23 cellular contexts compared by ENCODE assay signal in the genomic region with DNA sequence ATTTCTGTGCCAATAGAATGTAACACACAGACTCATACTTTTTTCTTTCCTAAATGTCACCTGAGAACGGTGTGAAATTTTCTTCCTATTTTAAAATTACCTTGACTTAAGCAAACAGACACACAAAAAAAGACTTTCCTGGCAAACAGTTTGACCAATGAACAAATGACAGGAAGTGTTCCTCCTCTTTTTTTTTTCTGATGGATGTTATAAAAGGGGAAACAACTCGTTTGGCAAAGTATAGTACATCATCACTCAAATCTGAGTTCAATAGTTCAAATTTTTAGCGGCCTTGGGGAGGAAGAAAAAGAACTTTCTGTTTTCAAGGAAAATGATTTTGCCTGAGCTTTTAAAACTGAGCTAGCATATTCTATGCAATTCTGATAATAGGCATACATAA. TPM values are rescaled to one million over a fixed set of nuclear protein-coding genes. Genes with fewer than 3 reads are reported as not detected.
A peak's percentile ranks its signal among the peaks of the same experiment; 100 is the strongest.
DNase-seq lines count a peak whose midpoint lies in the region; ATAC-seq and TF ChIP-seq lines count a peak whose summit lies in the region.
"Had no signal": no experiment of that assay in that cellular context is flagged by ENCODE, and none has a peak within 500 bp of the region (broad histone marks: within the 10 kb centered on the region; RNA-seq: fewer than 3 reads in every experiment).

No MANE protein-coding gene starts in this region.

- H3K4me3 ChIP-seq in cardiac fibroblast (replicated peaks in 1 of 2; ENCODE audit: low read depth in 2 of 2, low read length in 2 of 2) = no peak overlapping the region
- H3K4me3 ChIP-seq in skeletal muscle satellite cell (ENCODE audit: low read length) = peak overlapping the region; percentile 48
- H3K4me3 ChIP-seq in naive thymus-derived CD4-positive, alpha-beta T cell (ENCODE audit: low read length) = no peak overlapping the region
- no peak overlapping the region for H3K4me3 ChIP-seq in left lung
- H3K4me3 ChIP-seq: Peyer's patch, psoas muscle, upper lobe of left lung had no signal

- no peak for ATAC-seq in naive thymus-derived CD4-positive, alpha-beta T cell
- ATAC-seq in left lung = no peak
- ATAC-seq: psoas muscle, T-helper 17 cell had no signal

- H3K4me1 ChIP-seq in skeletal muscle satellite cell (ENCODE audit: control insufficient read depth, insufficient read depth, low read length) (peaks cover 32% of the 10 kb centered on the region), left lung (peaks cover 0 to 2% of the 10 kb centered on the region in 2 donors)
- H3K4me1 ChIP-seq in naive thymus-derived CD4-positive, alpha-beta T cell (ENCODE audit: control insufficient read depth in 2 of 2, insufficient read depth in 2 of 2, low read length in 2 of 2) = no peaks in the 10 kb centered on the region
- H3K4me1 ChIP-seq: Peyer's patch, psoas muscle had no signal

- peaks cover 4 to 21% (median 10%) of the 10 kb centered on the region in 5 donors for H3K27me3 Mint-ChIP-seq in naive thymus-derived CD4-positive, alpha-beta T cell

- H3K27ac Mint-ChIP-seq in naive thymus-derived CD4-positive, alpha-beta T cell = no peak overlapping the region
- H3K27ac Mint-ChIP-seq: activated naive CD4-positive, alpha-beta T cell treated with anti-CD3 and anti-CD28 coated beads, Interleukin-2, amount 10 ng/mL, durations not matched to agents 7 days and 5 days; CD4-positive, alpha-beta memory T cell; T-helper 17 cell had no signal

- peak overlapping the region; percentile 81 for H3K4me2 ChIP-seq in skeletal muscle satellite cell (ENCODE audit: low read length)

- CTCF ChIA-PET in naive thymus-derived CD4-positive, alpha-beta T cell (lab: Charles Lee) = no interaction called here

- in situ Hi-C loops in KBM-7 (cut with MboI; ENCODE audit: low pct_unique_long_range_greater_than_20kb, low sequenced_read_pairs) = no loop called here

- H3K36me3 Mint-ChIP-seq in naive thymus-derived CD4-positive, alpha-beta T cell = no peaks in the 10 kb centered on the region
- H3K36me3 Mint-ChIP-seq: activated naive CD4-positive, alpha-beta T cell treated with anti-CD3 and anti-CD28 coated beads, Interleukin-2, amount 10 ng/mL, durations not matched to agents 7 days and 5 days; CD4-positive, alpha-beta memory T cell had no signal

- H3K4me1 Mint-ChIP-seq in naive thymus-derived CD4-positive, alpha-beta T cell = no peaks in the 10 kb centered on the region
- H3K4me1 Mint-ChIP-seq: activated naive CD4-positive, alpha-beta T cell treated with anti-CD3 and anti-CD28 coated beads, Interleukin-2, amount 10 ng/mL, durations not matched to agents 7 days and 5 days; CD4-positive, alpha-beta memory T cell had no signal

- DNase-seq in KBM-7 = peak; percentile 41
- peak; percentile 42 for DNase-seq in RPMI7951 (ENCODE audit: low read depth)
- DNase-seq in cardiac fibroblast (ENCODE audit: low read depth in 2 of 2) = peak; percentile 34 to 73
- DNase-seq in DMS79 treated with DMSO at 0.1 percent for 48 hours (lab: John Stamatoyannopoulos, UW) = no peak
- no peak for DNase-seq in naive thymus-derived CD4-positive, alpha-beta T cell
- DNase-seq in left lung = no peak
- no peak for DNase-seq in activated CD4-positive, CD25-positive, alpha-beta regulatory T cell (lab: John Stamatoyannopoulos, UW)
- DNase-seq: activated CD4-positive, alpha-beta T cell treated with anti-CD3 and anti-CD28 coated beads, Interleukin-2, amount 50 U/mL, for 1 hour; activated naive CD4-positive, alpha-beta T cell treated with anti-CD3 and anti-CD28 coated beads, Interleukin-2, amount 10 ng/mL, durations not matched to agents 7 days and 5 days; AML-193; CD4-positive, alpha-beta memory T cell; central memory CD4-positive, alpha-beta T cell; DMS153; NCI-H1092; NCI-H1930; NCI-H2227 treated with DMSO at 0.1 percent for 48 hours; NCI-H82; Peyer's patch; psoas muscle; stimulated activated CD4-positive, alpha-beta T cell treated with anti-CD3 and anti-CD28 coated beads, Interleukin-2, amount 100 ng/mL, for 24 hours; T-helper 17 cell; upper lobe of left lung had no signal

- H3K9ac ChIP-seq in skeletal muscle satellite cell (ENCODE audit: low read depth, low read length) = peak overlapping the region; percentile 71

- TF ChIP-seq CTCF in cardiac fibroblast (IDR thresholded peaks at IDR 0.05; ENCODE audit: low read depth, low read length) (no peak), left lung (IDR thresholded peaks at IDR 0.05) (no peak)

- no peaks in the 10 kb centered on the region for H3K27me3 ChIP-seq in skeletal muscle satellite cell (ENCODE audit: control insufficient read depth, insufficient read depth, low read length)
- H3K27me3 ChIP-seq in naive thymus-derived CD4-positive, alpha-beta T cell (ENCODE audit: control insufficient read depth in 2 of 2, insufficient read depth in 2 of 2, low read length in 2 of 2) = no peaks in the 10 kb centered on the region
- H3K27me3 ChIP-seq in left lung = no peaks in the 10 kb centered on the region
- H3K27me3 ChIP-seq: Peyer's patch, upper lobe of left lung had no signal

- POLR2A ChIA-PET in naive thymus-derived CD4-positive, alpha-beta T cell (lab: Charles Lee) = interaction anchor here (0.5 kb wide), 1 partner anchor 21 kb away, joined by 4 read pairs; no protein-coding TSS in a partner anchor

- peaks cover 0 to 5% (median under 1%) of the 10 kb centered on the region in 11 donors for H3K9me3 Mint-ChIP-seq in naive thymus-derived CD4-positive, alpha-beta T cell
- H3K9me3 Mint-ChIP-seq: activated naive CD4-positive, alpha-beta T cell treated with anti-CD3 and anti-CD28 coated beads, Interleukin-2, amount 10 ng/mL, durations not matched to agents 7 days and 5 days; CD4-positive, alpha-beta memory T cell had no signal

- H3K9me3 ChIP-seq in skeletal muscle satellite cell (replicated peaks; ENCODE audit: low read length) (no peaks in the 10 kb centered on the region), left lung (peaks cover 0 to 2% of the 10 kb centered on the region in 2 donors)
- no peaks in the 10 kb centered on the region for H3K9me3 ChIP-seq in naive thymus-derived CD4-positive, alpha-beta T cell (ENCODE audit: control insufficient read depth in 2 of 3, low read length in 3 of 3)
- H3K9me3 ChIP-seq: Peyer's patch, psoas muscle, upper lobe of left lung had no signal

- intact Hi-C loops in naive thymus-derived CD4-positive, alpha-beta T cell (cut with micrococcal nuclease) = no loop called here
- intact Hi-C loops in left lung (cut with DNase I) = loop anchor here in 1 of 2 donors (10.0 kb wide), 1 partner anchor 343 kb away; no protein-coding TSS in a partner anchor

- H3K36me3 ChIP-seq in skeletal muscle satellite cell (ENCODE audit: insufficient read depth, low read length) (no peaks in the 10 kb centered on the region), left lung (no peaks in the 10 kb centered on the region)
- H3K36me3 ChIP-seq in naive thymus-derived CD4-positive, alpha-beta T cell (ENCODE audit: control insufficient read depth in 2 of 3, insufficient read depth in 3 of 3, low read length in 3 of 3) = no peaks in the 10 kb centered on the region
- H3K36me3 ChIP-seq: Peyer's patch, upper lobe of left lung had no signal

- no peak overlapping the region for H3K4me3 Mint-ChIP-seq in naive thymus-derived CD4-positive, alpha-beta T cell
- H3K4me3 Mint-ChIP-seq: activated naive CD4-positive, alpha-beta T cell treated with anti-CD3 and anti-CD28 coated beads, Interleukin-2, amount 10 ng/mL, durations not matched to agents 7 days and 5 days; CD4-positive, alpha-beta memory T cell; T-helper 17 cell had no signal

- H3K27ac ChIP-seq in naive thymus-derived CD4-positive, alpha-beta T cell (ENCODE audit: low read depth, low read length) = no peak overlapping the region
- H3K27ac ChIP-seq in left lung = peak overlapping the region in 1 of 2 donors; percentile 21
- H3K27ac ChIP-seq: Peyer's patch, psoas muscle, upper lobe of left lung had no signal

RNA-seq across cellular contexts. Expression of a gene that starts 19.8 kb away (rescaled TPM):
- total RNA-seq in RPMI7951 (2014; rRNA removed; shearing (Covaris generic)) = 14.7 and 14.9 TPM in 2 replicates
- total RNA-seq in skeletal muscle satellite cell (2012; rRNA removed) = 26.9 and 39.3 TPM in 2 replicates
- total RNA-seq in naive thymus-derived CD4-positive, alpha-beta T cell = 1 to 10 TPM in 3 of 5 experiments, not detected in 2; 3.6 to 4.2 (median 4.2) TPM
- 1 to 10 TPM in 1 of 2 donors, under 1 TPM in 1; 0.87 to 2.4 TPM for polyA plus RNA-seq in naive thymus-derived CD4-positive, alpha-beta T cell
- 1 to 10 TPM; 2.7 to 4.7 TPM for total RNA-seq in left lung

Comparison
In these comparisons a context has a peak if more than half of its experiments do, and no peak if none do; other contexts are left out.
1. DNase-seq: peak in KBM-7 (single experiment), RPMI7951 (single experiment) and cardiac fibroblast (2 of 2); none in DMS79 treated with DMSO at 0.1 percent for 48 hours (single experiment), naive thymus-derived CD4-positive, alpha-beta T cell (0 of 9), left lung (0 of 2) and activated CD4-positive, CD25-positive, alpha-beta regulatory T cell (0 of 4).